1 cellular context compared by ENCODE assay signal in the genomic region with DNA sequence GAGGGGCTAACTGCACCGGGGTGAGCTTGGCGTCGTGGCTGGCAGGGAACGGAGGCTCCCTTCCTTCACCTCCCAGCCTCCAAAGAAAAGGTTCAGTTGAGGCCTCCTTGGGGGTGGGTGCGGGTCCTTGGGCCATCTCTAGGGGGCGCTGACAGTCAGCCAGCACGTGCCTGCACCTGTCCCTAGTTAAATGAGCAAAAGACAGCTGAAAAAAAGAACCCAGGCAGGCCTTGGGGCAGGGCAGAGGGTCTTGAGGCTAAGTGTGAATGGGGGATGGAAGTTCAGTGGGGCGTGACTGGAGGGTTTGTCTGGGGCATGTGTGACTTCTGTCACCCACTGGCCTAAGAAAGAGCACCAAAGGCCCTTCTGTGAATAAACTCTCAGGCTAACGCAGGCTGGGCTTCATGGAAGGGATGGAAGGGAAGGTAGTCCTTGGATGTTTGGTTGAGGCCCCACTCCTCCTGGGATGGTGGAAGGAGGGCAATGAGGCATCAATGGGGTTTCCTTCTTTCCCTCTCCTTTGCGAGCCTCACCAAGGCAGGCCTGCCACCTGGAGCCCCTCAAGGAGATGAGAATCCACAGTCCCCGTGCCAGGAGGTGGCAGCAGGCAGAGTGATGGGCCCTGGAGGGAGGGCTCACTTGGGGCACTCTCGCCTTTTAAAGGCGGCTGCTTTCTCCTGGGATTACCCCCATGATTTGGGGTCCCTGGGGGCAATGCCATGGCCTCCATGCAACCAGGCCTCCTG.
A peak's percentile ranks its signal among the peaks of the same experiment; 100 is the strongest.
TF ChIP-seq lines count a peak whose summit lies in the region.

No MANE protein-coding gene starts in this region.

TF ChIP-seq in HepG2, 621 proteins besides CTCF, POLR2A, EP300 and RAD21 (continued from another document and continues in another):
- TF ChIP-seq, protein P1, sequence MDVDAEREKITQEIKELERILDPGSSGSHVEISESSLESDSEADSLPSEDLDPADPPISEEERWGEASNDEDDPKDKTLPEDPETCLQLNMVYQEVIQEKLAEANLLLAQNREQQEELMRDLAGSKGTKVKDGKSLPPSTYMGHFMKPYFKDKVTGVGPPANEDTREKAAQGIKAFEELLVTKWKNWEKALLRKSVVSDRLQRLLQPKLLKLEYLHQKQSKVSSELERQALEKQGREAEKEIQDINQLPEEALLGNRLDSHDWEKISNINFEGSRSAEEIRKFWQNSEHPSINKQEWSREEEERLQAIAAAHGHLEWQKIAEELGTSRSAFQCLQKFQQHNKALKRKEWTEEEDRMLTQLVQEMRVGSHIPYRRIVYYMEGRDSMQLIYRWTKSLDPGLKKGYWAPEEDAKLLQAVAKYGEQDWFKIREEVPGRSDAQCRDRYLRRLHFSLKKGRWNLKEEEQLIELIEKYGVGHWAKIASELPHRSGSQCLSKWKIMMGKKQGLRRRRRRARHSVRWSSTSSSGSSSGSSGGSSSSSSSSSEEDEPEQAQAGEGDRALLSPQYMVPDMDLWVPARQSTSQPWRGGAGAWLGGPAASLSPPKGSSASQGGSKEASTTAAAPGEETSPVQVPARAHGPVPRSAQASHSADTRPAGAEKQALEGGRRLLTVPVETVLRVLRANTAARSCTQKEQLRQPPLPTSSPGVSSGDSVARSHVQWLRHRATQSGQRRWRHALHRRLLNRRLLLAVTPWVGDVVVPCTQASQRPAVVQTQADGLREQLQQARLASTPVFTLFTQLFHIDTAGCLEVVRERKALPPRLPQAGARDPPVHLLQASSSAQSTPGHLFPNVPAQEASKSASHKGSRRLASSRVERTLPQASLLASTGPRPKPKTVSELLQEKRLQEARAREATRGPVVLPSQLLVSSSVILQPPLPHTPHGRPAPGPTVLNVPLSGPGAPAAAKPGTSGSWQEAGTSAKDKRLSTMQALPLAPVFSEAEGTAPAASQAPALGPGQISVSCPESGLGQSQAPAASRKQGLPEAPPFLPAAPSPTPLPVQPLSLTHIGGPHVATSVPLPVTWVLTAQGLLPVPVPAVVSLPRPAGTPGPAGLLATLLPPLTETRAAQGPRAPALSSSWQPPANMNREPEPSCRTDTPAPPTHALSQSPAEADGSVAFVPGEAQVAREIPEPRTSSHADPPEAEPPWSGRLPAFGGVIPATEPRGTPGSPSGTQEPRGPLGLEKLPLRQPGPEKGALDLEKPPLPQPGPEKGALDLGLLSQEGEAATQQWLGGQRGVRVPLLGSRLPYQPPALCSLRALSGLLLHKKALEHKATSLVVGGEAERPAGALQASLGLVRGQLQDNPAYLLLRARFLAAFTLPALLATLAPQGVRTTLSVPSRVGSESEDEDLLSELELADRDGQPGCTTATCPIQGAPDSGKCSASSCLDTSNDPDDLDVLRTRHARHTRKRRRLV (CRISPR knock-in tag; IDR thresholded peaks at IDR 0.05): no peak
- TF ChIP-seq FOXA3 (CRISPR knock-in tag; IDR thresholded peaks at IDR 0.05): no peak
- TF ChIP-seq, protein P2, sequence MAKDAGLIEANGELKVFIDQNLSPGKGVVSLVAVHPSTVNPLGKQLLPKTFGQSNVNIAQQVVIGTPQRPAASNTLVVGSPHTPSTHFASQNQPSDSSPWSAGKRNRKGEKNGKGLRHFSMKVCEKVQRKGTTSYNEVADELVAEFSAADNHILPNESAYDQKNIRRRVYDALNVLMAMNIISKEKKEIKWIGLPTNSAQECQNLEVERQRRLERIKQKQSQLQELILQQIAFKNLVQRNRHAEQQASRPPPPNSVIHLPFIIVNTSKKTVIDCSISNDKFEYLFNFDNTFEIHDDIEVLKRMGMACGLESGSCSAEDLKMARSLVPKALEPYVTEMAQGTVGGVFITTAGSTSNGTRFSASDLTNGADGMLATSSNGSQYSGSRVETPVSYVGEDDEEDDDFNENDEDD (CRISPR knock-in tag; IDR thresholded peaks at IDR 0.05; ENCODE audit: borderline replicate concordance): 0 out of 2 replicates have a peak, but pooled peaks have one; percentile 24
- no peak for TF ChIP-seq STAT5B (CRISPR knock-in tag; IDR thresholded peaks at IDR 0.05)
- no peak for TF ChIP-seq MAF1 (CRISPR knock-in tag; IDR thresholded peaks at IDR 0.05; ENCODE audit: borderline replicate concordance)
- no peak for TF ChIP-seq HNRNPL (IDR thresholded peaks at IDR 0.05; ENCODE audit: low read depth, low read length)
- no peak for TF ChIP-seq NR2C2 (CRISPR knock-in tag; IDR thresholded peaks at IDR 0.05; ENCODE audit: borderline replicate concordance)
- TF ChIP-seq, protein P3, sequence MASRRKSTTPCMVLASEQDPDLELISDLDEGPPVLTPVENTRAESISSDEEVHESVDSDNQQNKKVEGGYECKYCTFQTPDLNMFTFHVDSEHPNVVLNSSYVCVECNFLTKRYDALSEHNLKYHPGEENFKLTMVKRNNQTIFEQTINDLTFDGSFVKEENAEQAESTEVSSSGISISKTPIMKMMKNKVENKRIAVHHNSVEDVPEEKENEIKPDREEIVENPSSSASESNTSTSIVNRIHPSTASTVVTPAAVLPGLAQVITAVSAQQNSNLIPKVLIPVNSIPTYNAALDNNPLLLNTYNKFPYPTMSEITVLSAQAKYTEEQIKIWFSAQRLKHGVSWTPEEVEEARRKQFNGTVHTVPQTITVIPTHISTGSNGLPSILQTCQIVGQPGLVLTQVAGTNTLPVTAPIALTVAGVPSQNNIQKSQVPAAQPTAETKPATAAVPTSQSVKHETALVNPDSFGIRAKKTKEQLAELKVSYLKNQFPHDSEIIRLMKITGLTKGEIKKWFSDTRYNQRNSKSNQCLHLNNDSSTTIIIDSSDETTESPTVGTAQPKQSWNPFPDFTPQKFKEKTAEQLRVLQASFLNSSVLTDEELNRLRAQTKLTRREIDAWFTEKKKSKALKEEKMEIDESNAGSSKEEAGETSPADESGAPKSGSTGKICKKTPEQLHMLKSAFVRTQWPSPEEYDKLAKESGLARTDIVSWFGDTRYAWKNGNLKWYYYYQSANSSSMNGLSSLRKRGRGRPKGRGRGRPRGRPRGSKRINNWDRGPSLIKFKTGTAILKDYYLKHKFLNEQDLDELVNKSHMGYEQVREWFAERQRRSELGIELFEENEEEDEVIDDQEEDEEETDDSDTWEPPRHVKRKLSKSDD (CRISPR knock-in tag; IDR thresholded peaks at IDR 0.05; ENCODE audit: low read depth): no peak
- TF ChIP-seq ELF1 (CRISPR knock-in tag; IDR thresholded peaks at IDR 0.05): no peak
- TF ChIP-seq HMGXB4 (CRISPR knock-in tag; IDR thresholded peaks at IDR 0.05; ENCODE audit: borderline replicate concordance in 1 of 2, low read depth in 1 of 2): peak in 1 of 2 experiments; percentile 47; a peak in 1 of 4 replicates
- 0 out of 2 replicates have a peak, but pooled peaks have one; percentile 16 for TF ChIP-seq PHF21A (CRISPR knock-in tag; IDR thresholded peaks at IDR 0.05)
- no peak for TF ChIP-seq PBX2 (CRISPR knock-in tag; IDR thresholded peaks at IDR 0.05)
- no peak for TF ChIP-seq CBX2 (IDR thresholded peaks at IDR 0.05; ENCODE audit: low read depth, low read length)
- TF ChIP-seq CBX2 (CRISPR knock-in tag; IDR thresholded peaks at IDR 0.05; ENCODE audit: low read depth): no peak
- TF ChIP-seq TRIM22 (IDR thresholded peaks at IDR 0.05): no peak
- TF ChIP-seq ZBTB7A (CRISPR knock-in tag; IDR thresholded peaks at IDR 0.05): 0 out of 2 replicates have a peak, but pooled peaks have one; percentile 23
- no peak for TF ChIP-seq ZNF121 (CRISPR knock-in tag; IDR thresholded peaks at IDR 0.05)
- TF ChIP-seq ZMYM4 (CRISPR knock-in tag; IDR thresholded peaks at IDR 0.05): peak; percentile 34; the same call in 1 of the 2 replicates
- TF ChIP-seq, protein P4, sequence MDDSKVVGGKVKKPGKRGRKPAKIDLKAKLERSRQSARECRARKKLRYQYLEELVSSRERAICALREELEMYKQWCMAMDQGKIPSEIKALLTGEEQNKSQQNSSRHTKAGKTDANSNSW (CRISPR knock-in tag; IDR thresholded peaks at IDR 0.05; ENCODE audit: borderline replicate concordance): no peak
- no peak for TF ChIP-seq ZNF616 (CRISPR knock-in tag; IDR thresholded peaks at IDR 0.05; ENCODE audit: low read depth)
- TF ChIP-seq, protein P5, sequence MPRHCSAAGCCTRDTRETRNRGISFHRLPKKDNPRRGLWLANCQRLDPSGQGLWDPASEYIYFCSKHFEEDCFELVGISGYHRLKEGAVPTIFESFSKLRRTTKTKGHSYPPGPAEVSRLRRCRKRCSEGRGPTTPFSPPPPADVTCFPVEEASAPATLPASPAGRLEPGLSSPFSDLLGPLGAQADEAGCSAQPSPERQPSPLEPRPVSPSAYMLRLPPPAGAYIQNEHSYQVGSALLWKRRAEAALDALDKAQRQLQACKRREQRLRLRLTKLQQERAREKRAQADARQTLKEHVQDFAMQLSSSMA (CRISPR knock-in tag; IDR thresholded peaks at IDR 0.05): no peak
- peak; percentile 60 for TF ChIP-seq U2AF1 (optimal IDR thresholded peaks at IDR 0.05; ENCODE audit: low read depth, low read length)
- no peak for TF ChIP-seq ZKSCAN8 (CRISPR knock-in tag; IDR thresholded peaks at IDR 0.05; ENCODE audit: borderline replicate concordance)
- TF ChIP-seq BORCS8-MEF2B (CRISPR knock-in tag; IDR thresholded peaks at IDR 0.05): peak; percentile 85; the same call in 1 of the 2 replicates
- no peak for TF ChIP-seq NFE2L2 (IDR thresholded peaks at IDR 0.05; ENCODE audit: low read length)
- no peak for TF ChIP-seq ZNF180 (CRISPR knock-in tag; IDR thresholded peaks at IDR 0.05; ENCODE audit: borderline replicate concordance, low read depth)
- no peak for TF ChIP-seq MAFG (CRISPR knock-in tag; IDR thresholded peaks at IDR 0.05)
- no peak for TF ChIP-seq FOXO4 (CRISPR knock-in tag; conservative IDR thresholded peaks at IDR 0.05)
- TF ChIP-seq ZSCAN25 (CRISPR knock-in tag; IDR thresholded peaks at IDR 0.05): no peak; the same call in 1 of the 2 replicates
- no peak for TF ChIP-seq TMF1 (CRISPR knock-in tag; IDR thresholded peaks at IDR 0.05; ENCODE audit: low read depth)
- TF ChIP-seq MEF2D (CRISPR knock-in tag; IDR thresholded peaks at IDR 0.05): peak; percentile 53; the same call in 1 of the 2 replicates
- TF ChIP-seq ZNF629 (CRISPR knock-in tag; conservative IDR thresholded peaks at IDR 0.05): no peak
- TF ChIP-seq AHR (CRISPR knock-in tag; IDR thresholded peaks at IDR 0.05): no peak; the same call in 1 of the 2 replicates
- TF ChIP-seq NPAS2 (CRISPR knock-in tag; IDR thresholded peaks at IDR 0.05; ENCODE audit: borderline replicate concordance): no peak
- TF ChIP-seq, protein P6, sequence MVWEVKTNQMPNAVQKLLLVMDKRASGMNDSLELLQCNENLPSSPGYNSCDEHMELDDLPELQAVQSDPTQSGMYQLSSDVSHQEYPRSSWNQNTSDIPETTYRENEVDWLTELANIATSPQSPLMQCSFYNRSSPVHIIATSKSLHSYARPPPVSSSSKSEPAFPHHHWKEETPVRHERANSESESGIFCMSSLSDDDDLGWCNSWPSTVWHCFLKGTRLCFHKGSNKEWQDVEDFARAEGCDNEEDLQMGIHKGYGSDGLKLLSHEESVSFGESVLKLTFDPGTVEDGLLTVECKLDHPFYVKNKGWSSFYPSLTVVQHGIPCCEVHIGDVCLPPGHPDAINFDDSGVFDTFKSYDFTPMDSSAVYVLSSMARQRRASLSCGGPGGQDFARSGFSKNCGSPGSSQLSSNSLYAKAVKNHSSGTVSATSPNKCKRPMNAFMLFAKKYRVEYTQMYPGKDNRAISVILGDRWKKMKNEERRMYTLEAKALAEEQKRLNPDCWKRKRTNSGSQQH (CRISPR knock-in tag; IDR thresholded peaks at IDR 0.05; ENCODE audit: low read depth): no peak
